4 cellular contexts compared by ENCODE assay signal in genomic region chr7:72968980-72969516, GRCh38. TPM values are rescaled to one million over a fixed set of nuclear protein-coding genes. Genes with fewer than 3 reads are reported as not detected.
"Had no signal": no experiment of that assay in that cellular context is flagged by ENCODE, and none has a peak within 500 bp of the region (broad histone marks: within the 10 kb centered on the region; RNA-seq: fewer than 3 reads in every experiment).

TRIM74 (minus strand) TSS chr7:72969466; CDS start chr7:72966157, 3,309 bp downstream.

RNA-seq across cellular contexts. Expression of gene TRIM74, which starts in this region (rescaled TPM):
- total RNA-seq: activated CD8-positive, alpha-beta T cell treated with anti-CD3 and anti-CD28 coated beads for 36 hours; ascending aorta; M059J; PC-3 had no signal
